ENCODE assay signal across 8 cellular contexts in the genomic region with DNA sequence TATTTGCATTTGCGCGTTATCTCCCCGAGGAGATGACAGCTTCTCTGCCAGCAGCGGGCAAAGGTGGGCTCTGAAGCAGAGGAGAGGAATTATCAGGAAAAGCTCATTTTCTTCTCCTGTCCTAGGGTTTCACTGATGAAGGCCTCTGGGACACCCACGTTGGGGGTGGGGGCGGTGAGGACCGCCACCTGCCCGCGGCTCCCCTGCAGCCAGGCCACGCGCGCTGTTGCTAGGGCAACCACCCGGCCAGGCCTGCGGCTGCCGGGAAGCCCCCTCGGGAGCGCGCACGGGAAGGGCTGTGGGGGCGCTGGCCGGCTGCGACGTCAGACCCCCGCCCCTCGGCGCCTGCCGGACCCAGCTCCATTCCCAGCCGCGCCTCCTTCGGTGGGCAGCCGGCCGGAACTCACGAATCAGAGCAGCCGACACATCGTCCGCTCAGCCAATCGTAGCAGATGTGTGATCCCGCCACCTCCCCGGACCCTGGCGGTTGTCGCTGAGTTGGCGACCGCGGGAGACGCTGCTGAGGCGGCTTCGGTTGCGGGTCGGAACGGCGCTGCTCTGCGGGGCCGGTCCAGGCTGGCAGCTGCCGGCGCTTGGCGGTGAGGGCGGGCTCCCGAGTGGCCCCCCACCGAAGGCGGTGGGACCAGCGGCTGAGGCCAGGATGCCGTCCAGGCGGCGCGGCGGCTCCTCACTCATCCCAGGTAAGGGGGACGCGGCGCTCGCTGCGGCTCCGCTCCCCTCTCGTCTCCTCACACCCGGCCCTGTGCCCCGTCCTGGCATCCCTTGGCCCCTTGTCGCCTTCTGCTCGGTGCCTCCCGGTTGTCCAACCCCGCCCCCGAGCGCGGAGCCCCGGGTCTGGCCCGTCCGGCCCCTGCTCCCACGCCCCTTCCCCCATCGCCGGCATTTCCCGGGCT. TPM values are rescaled to one million over a fixed set of nuclear protein-coding genes. Genes with fewer than 3 reads are reported as not detected.
A peak's percentile ranks its signal among the peaks of the same experiment; 100 is the strongest.
DNase-seq lines count a peak whose midpoint lies in the region; ATAC-seq and TF ChIP-seq lines count a peak whose summit lies in the region.

A gene (plus strand): TSS at position 513 of the 914 bp plus-strand sequence. CDS start 35,092 bp downstream, outside the sequence.

- TF ChIP-seq CTCF in endodermal cell (conservative IDR thresholded peaks at IDR 0.05): peak; percentile 77

- H3K27ac ChIP-seq in endodermal cell (ENCODE audit: low read depth, low read length): peak within 1 kb of the TSS; percentile 60

- ATAC-seq in GM19468 (IDR thresholded peaks at IDR 0.05; ENCODE audit: extremely low read depth, unreplicated experiment): peak; percentile 97

- H3K4me3 Mint-ChIP-seq in endodermal cell: peak within 1 kb of the TSS; percentile 86

- peak within 1 kb of the TSS; percentile 78 for H3K27ac Mint-ChIP-seq in endodermal cell

- H3K27me3 Mint-ChIP-seq in endodermal cell (ENCODE audit: insufficient read depth): peaks cover 10% of the 10 kb centered on the region

- H3K9ac ChIP-seq in endodermal cell (ENCODE audit: extremely low read depth, low read length, poor library complexity, severe bottlenecking): peak within 1 kb of the TSS; percentile 83

- H3K27me3 ChIP-seq in endodermal cell (ENCODE audit: control insufficient read depth, insufficient read depth, low read length, poor library complexity, severe bottlenecking): no peaks in the 10 kb centered on the region

- H3K9me3 Mint-ChIP-seq in endodermal cell: no peaks in the 10 kb centered on the region

- DNase-seq in COLO668 (lab: John Stamatoyannopoulos, UW; ENCODE audit: unreplicated experiment) (peak; percentile 83), HS-27A (ENCODE audit: low read depth) (peak; percentile 66), NOMO-1 (lab: John Stamatoyannopoulos, UW; ENCODE audit: unreplicated experiment in 2 of 2) (peak; percentile 82 to 87), endodermal cell (peak; percentile 99), mesenteric fat pad (ENCODE audit: low spot score) (peak; percentile 94)
- peak; percentile 57 for DNase-seq in activated CD8-positive, alpha-beta memory T cell treated with anti-CD3 and anti-CD28 coated beads, Interleukin-2, amount 50 U/mL, for 24 hours (ENCODE audit: extremely low read depth)
- DNase-seq in stimulated activated CD8-positive, alpha-beta memory T cell treated with anti-CD3 and anti-CD28 coated beads, Interleukin-15, amount 100 ng/mL, for 1 hour (ENCODE audit: low read depth): peak; percentile 53

- peaks cover 9% of the 10 kb centered on the region for H3K36me3 Mint-ChIP-seq in endodermal cell (ENCODE audit: low read depth)

- peaks cover 28% of the 10 kb centered on the region for H3K4me1 Mint-ChIP-seq in endodermal cell

- no peaks in the 10 kb centered on the region for H3K9me3 ChIP-seq in endodermal cell (ENCODE audit: control insufficient read depth, low read length)

- H3K4me3 ChIP-seq in endodermal cell (ENCODE audit: low read length): peak within 1 kb of the TSS; percentile 94

- H3K4me1 ChIP-seq in endodermal cell (ENCODE audit: control insufficient read depth, insufficient read depth, low read length): no peaks in the 10 kb centered on the region

- H3K36me3 ChIP-seq in endodermal cell (ENCODE audit: control insufficient read depth, insufficient read depth, low read length): peaks cover 5% of the 10 kb centered on the region

- 0 to 1% methylated on average over 34 to 89 of the region's 89 CpGs for WGBS in endodermal cell (ENCODE audit: insufficient coverage in 1 of 2, insufficient read length in 1 of 2), 2 experiments

RNA-seq across cellular contexts. Expression of the gene that starts here (rescaled TPM):
- total RNA-seq in endodermal cell (10 to 100 TPM; 38.3 to 43.8 TPM), mesenteric fat pad (21.8 TPM)
- 22.9 TPM for polyA plus RNA-seq in endodermal cell (2013, experiment 1 of 2)
- polyA plus RNA-seq in endodermal cell (2013, experiment 2 of 2): 24.4 TPM

Comparison
In these comparisons a context has a peak if more than half of its experiments do, and no peak if none do; other contexts are left out.
1. Peak in every context shown above with its lines: DNase-seq, ATAC-seq, H3K4me3 ChIP-seq and H3K27ac ChIP-seq.